In the genomic region with DNA sequence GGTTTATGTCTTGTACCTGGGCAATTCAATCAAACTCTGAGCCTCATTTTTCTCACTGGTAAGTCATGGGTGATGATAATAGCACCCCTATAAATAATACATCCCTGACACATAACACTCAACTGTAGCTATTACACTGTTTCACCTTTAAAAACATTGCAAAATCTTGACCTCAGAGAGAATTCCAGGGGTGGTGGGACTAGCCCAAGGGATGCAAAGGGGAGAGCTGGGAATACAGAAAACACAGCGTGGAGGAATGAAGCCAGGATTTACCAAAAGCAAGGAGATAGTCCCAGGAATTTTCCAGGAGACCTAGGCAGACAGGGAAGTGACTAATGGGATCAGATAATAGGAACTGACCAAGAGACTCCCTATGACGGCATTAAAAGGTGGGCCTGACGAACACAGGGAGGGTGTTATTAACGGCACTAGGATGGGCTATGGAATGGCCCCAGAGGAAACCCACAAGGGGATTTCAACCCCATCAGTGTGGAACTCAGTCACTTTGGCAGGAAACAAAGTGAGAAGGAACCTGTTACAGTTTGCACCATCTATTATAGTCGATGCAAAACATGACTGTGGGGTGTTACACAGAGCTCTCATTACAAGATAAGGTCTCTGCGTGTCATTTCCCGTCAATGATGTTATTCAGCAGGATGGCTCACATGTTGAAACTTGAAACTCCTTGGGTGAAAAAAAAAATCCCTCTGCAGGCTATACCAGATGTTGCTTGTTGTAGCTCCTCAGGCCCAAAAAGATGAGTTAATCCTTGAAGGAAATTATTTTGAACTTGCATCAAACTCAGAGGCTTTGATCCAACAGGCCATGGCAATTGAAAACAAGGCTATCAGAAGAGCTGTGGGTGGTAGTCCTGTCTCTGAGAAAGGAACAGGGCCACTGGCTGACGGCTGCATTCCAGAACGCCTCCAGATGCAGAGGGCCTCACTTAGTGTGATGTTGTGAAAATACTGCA, we compare ENCODE assay signal across 8 cellular contexts. TPM values are rescaled to one million over a fixed set of nuclear protein-coding genes. Genes with fewer than 3 reads are reported as not detected.
DNase-seq lines count a peak whose midpoint lies in the region; ATAC-seq and TF ChIP-seq lines count a peak whose summit lies in the region.

No MANE protein-coding gene starts in this region.

- CTCF ChIA-PET in AG04450 (lab: Charles Lee), result interaction anchor here (0.5 to 7.5 kb wide), 10 partner anchors 9 to 807 kb away, joined by 3 to 62 read pairs (median 3); no protein-coding TSS in a partner anchor

- WGBS in suprapubic skin, result 22% methylated on average over 9 of the region's 9 CpGs

- DNase-seq in AG04450 (ENCODE audit: low read depth, low spot score) (peak; percentile 93), T-helper 17 cell (no peak), left cardiac atrium (peak; percentile 71), suprapubic skin (ENCODE audit: low spot score in 2 of 2) (peak in 1 of 2 donors; percentile 86), cerebellar cortex (ENCODE audit: low spot score) (no peak), NCI-H1417 treated with DMSO at 0.1 percent for 48 hours (lab: John Stamatoyannopoulos, UW) (no peak)

- H3K4me3 Mint-ChIP-seq in T-helper 17 cell, result no peak overlapping the region

- TF ChIP-seq CTCF in AG04450 (IDR thresholded peaks at IDR 0.05; ENCODE audit: low read depth, low read length) (0 out of 2 replicates have a peak, but pooled peaks have one; percentile 4), suprapubic skin (IDR thresholded peaks at IDR 0.05) (no peak)

- TF ChIP-seq POLR2A in suprapubic skin (IDR thresholded peaks at IDR 0.05), result no peak

- H3K27me3 ChIP-seq in AG04450 (ENCODE audit: control insufficient read depth, insufficient read depth, low read length) (no peaks in the 10 kb centered on the region), suprapubic skin (no peaks in the 10 kb centered on the region)

- peaks cover 51% of the 10 kb centered on the region for H3K4me1 ChIP-seq in suprapubic skin

- peaks cover 73% of the 10 kb centered on the region for H3K27me3 Mint-ChIP-seq in T-helper 17 cell

- TF ChIP-seq EP300 in suprapubic skin (IDR thresholded peaks at IDR 0.05), result no peak

- peaks cover 2% of the 10 kb centered on the region for H3K36me3 Mint-ChIP-seq in T-helper 17 cell (ENCODE audit: low read depth)

- H3K4me3 ChIP-seq in AG04450 (ENCODE audit: low read depth, low read length) (no peak overlapping the region), suprapubic skin (no peak overlapping the region)

- intact Hi-C loops in left cardiac atrium (cut with DNase I), result loop anchor here in 1 of 2 donors (5.0 to 10.0 kb wide), 2 partner anchors 129 to 546 kb away; partner anchors contain the start of genes IGF1 and WASHC3

- peak overlapping the region; percentile 96 for H3K27ac ChIP-seq in AG04450 (ENCODE audit: low read depth, low read length)
- peak overlapping the region; percentile 70 for H3K27ac ChIP-seq in suprapubic skin

- H3K9me3 ChIP-seq in AG04450 (ENCODE audit: control insufficient read depth, insufficient read depth, low read length), result no peaks in the 10 kb centered on the region
- no peaks in the 10 kb centered on the region for H3K9me3 ChIP-seq in T-helper 17 cell (ENCODE audit: control insufficient read depth, low read length, poor library complexity, severe bottlenecking)
- no peaks in the 10 kb centered on the region for H3K9me3 ChIP-seq in suprapubic skin

- peak overlapping the region; percentile 43 for H3K27ac Mint-ChIP-seq in T-helper 17 cell

- POLR2A ChIA-PET in AG04450 (lab: Yijun Ruan, JAX), result interaction anchor here (0.6 to 1.1 kb wide), 4 partner anchors 9 to 650 kb away, joined by 3 to 4 read pairs (median 4); no protein-coding TSS in a partner anchor

- ATAC-seq in GM18870 (IDR thresholded peaks at IDR 0.05; ENCODE audit: unreplicated experiment), result peak; percentile 79
- ATAC-seq in HG03045 (IDR thresholded peaks at IDR 0.05; ENCODE audit: unreplicated experiment), result peak; percentile 81
- ATAC-seq in T-helper 17 cell, result peak; percentile 52
- peak; percentile 72 to 88 for ATAC-seq in left cardiac atrium

- peaks cover 2% of the 10 kb centered on the region for H3K4me1 Mint-ChIP-seq in T-helper 17 cell

- no peaks in the 10 kb centered on the region for H3K36me3 ChIP-seq in suprapubic skin

RNA-seq across cellular contexts. Expression of gene DRAM1, which starts 58.7 kb away (rescaled TPM):
- polyA plus RNA-seq in AG04450 (2011; rRNA removed), result 54.9 and 57.5 TPM in 2 replicates
- 39.1 and 46.2 TPM in 2 replicates for polyA minus RNA-seq in AG04450 (2011; rRNA and poly(A)+ RNA removed)
- total RNA-seq in T-helper 17 cell (1 to 10 TPM; 1.8 to 3.1 TPM), left cardiac atrium (10 to 100 TPM in 1 of 2 donors, 1 to 10 TPM in 1; 9.4 to 14.2 TPM), suprapubic skin (1 to 10 TPM; 4.8 to 7.4 (median 6.9) TPM)

Comparison
In these comparisons a context has a peak if more than half of its experiments do, and no peak if none do; other contexts are left out.
1. DNase-seq: peak in AG04450 (single experiment) and left cardiac atrium (single experiment); none in T-helper 17 cell (0 of 3), cerebellar cortex (single experiment) and NCI-H1417 treated with DMSO at 0.1 percent for 48 hours (single experiment).
2. Peak in every context shown above with its lines, with median percentiles within 50 percentile points of each other: ATAC-seq.